In the genomic region with DNA sequence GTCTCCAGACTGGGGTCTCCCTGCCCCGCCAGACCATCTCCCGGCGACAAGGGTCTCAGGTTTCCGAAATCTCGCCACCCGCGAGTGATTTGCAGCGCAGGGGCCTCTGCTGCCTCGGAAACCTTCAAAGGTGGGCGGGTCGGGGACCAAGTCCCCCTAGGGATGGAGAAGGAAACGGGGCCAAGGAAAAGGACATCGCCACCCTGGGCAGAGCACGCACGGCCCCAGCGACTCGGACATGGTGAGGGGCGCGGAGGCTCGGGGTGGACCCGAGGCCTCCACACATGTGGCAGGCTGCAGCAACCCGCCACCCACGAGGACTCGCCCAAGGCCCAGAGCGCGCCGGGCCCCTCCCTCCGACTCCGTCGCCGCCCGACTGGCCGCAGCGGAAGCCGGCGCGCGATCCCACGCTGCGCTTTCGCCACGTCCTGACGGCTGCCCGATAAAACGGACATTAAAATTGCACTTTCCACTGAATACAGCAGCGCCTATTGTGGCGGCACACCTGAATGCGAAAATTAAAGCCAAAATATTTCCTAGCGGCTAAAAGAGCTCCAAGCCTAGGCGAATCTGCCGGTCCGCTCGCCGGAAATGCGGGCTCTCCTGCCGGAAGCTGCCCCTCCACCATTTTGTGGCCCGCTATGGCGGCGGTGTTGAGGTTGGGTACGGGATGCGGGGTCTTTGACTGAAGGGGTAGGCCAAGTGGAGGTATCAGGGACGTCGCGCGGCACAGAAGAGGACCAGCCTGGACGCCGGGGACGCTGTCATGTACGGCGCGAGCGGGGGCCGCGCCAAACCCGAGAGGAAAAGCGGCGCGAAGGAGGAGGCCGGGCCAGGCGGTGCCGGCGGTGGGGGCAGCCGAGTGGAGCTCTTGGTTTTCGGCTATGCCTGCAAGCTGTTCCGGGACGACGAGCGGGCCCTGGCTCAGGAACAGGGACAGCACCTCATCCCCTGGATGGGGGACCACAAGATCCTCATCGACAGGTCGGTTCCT, we compare ENCODE assay signal across 8 cellular contexts. TPM values are rescaled to one million over a fixed set of nuclear protein-coding genes. Genes with fewer than 3 reads are reported as not detected.
DNase-seq lines count a peak whose midpoint lies in the region; ATAC-seq, FAIRE-seq and TF ChIP-seq lines count a peak whose summit lies in the region.

A gene (plus strand): TSS at position 627 of the 994 bp plus-strand sequence. CDS start 140 bp downstream, at position 767.

- FAIRE-seq in GM12891 (lab: Jason Lieb, UNC) = peak; percentile 92

- DNase-seq in GM12891 (ENCODE audit: insufficient read length, low spot score) (peak; percentile 84), NCI-H1105 (lab: John Stamatoyannopoulos, UW) (peak; percentile 65), T-helper 2 cell (peak; percentile 43 to 83 (median 67)), right cardiac atrium (peak; percentile 81 to 90 (median 89)), vagina (ENCODE audit: extremely low spot score in 2 of 2) (peak in 1 of 2 donors; percentile 83)

- H3K4me1 ChIP-seq in right cardiac atrium (ENCODE audit: control insufficient read depth, insufficient read depth, low read length) = peaks cover 7% of the 10 kb centered on the region
- peaks cover 16% of the 10 kb centered on the region for H3K4me1 ChIP-seq in rectal smooth muscle tissue (ENCODE audit: control insufficient read depth, insufficient read depth, low read length)
- peaks cover 26% of the 10 kb centered on the region for H3K4me1 ChIP-seq in vagina

- ATAC-seq in HG02610 (IDR thresholded peaks at IDR 0.05; ENCODE audit: unreplicated experiment) (peak; percentile 88), right cardiac atrium (peak; percentile 97)

- H3K36me3 ChIP-seq in rectal smooth muscle tissue (ENCODE audit: control insufficient read depth, insufficient read depth, low read length) = peaks cover 13% of the 10 kb centered on the region
- peaks cover 0 to 19% of the 10 kb centered on the region in 2 donors for H3K36me3 ChIP-seq in vagina

- intact Hi-C loops in right cardiac atrium (cut with DNase I) (no loop called here), vagina (cut with DNase I) (no loop called here)

- peak within 1 kb of the TSS; percentile 99 for H3K27ac ChIP-seq in angular gyrus (ENCODE audit: low read depth, low read length)
- peak within 1 kb of the TSS; percentile 89 for H3K27ac ChIP-seq in right cardiac atrium (ENCODE audit: low read length)
- peak within 1 kb of the TSS; percentile 99 for H3K27ac ChIP-seq in rectal smooth muscle tissue (ENCODE audit: low read depth, low read length)
- H3K27ac ChIP-seq in vagina = peak within 1 kb of the TSS; percentile 91

- TF ChIP-seq POLR2A in GM12891 (IDR thresholded peaks at IDR 0.05; ENCODE audit: low read depth, low read length) (peak; percentile 82), vagina (IDR thresholded peaks at IDR 0.05) (peak in 1 of 2 donors; percentile 26)

- no peaks in the 10 kb centered on the region for H3K9me3 ChIP-seq in right cardiac atrium (ENCODE audit: control insufficient read depth, low read length)
- H3K9me3 ChIP-seq in vagina = no peaks in the 10 kb centered on the region

- H3K4me3 ChIP-seq in right cardiac atrium (ENCODE audit: low read length) (peak within 1 kb of the TSS; percentile 73), rectal smooth muscle tissue (ENCODE audit: low read length) (peak within 1 kb of the TSS; percentile 100), vagina (peak within 1 kb of the TSS; percentile 92 to 99)

- TF ChIP-seq CTCF in vagina (IDR thresholded peaks at IDR 0.05) = no peak

- H3K27me3 ChIP-seq in right cardiac atrium (ENCODE audit: control insufficient read depth, insufficient read depth) (no peaks in the 10 kb centered on the region), rectal smooth muscle tissue (ENCODE audit: control insufficient read depth, insufficient read depth, low read length) (peaks cover 2% of the 10 kb centered on the region), vagina (no peaks in the 10 kb centered on the region)

- WGBS in right cardiac atrium = under 1% methylated on average over 90 of the region's 90 CpGs

- peak within 1 kb of the TSS; percentile 97 for H3K9ac ChIP-seq in rectal smooth muscle tissue (ENCODE audit: low read length)

TF ChIP-seq in GM12891, 5 proteins besides CTCF, POLR2A, EP300 and RAD21:
- TF ChIP-seq SPI1 (IDR thresholded peaks at IDR 0.05; ENCODE audit: low read depth, low read length) = 0 out of 2 replicates have a peak, but pooled peaks have one; percentile 9
- TF ChIP-seq PAX5 (IDR thresholded peaks at IDR 0.05; ENCODE audit: insufficient read depth, low read length, severe bottlenecking) = no peak
- TF ChIP-seq POU2F2 (IDR thresholded peaks at IDR 0.05; ENCODE audit: low read depth, low read length) = no peak; the same call in 1 of the 2 replicates
- TF ChIP-seq TAF1 (IDR thresholded peaks at IDR 0.05; ENCODE audit: low read depth, low read length) = peak; percentile 95
- peak; percentile 79 for TF ChIP-seq POLR2AphosphoS5 (IDR thresholded peaks at IDR 0.05; ENCODE audit: low read depth, low read length)

RNA-seq across cellular contexts. Expression of the gene that starts here (rescaled TPM):
- 21.1 TPM for polyA plus RNA-seq in GM12891 (2012; ENCODE audit: low read depth, missing spikeins)
- total RNA-seq in right cardiac atrium = 10 to 100 TPM; 18.8 to 24.1 (median 22.8) TPM
- 16.6 TPM for polyA plus RNA-seq in right cardiac atrium
- total RNA-seq in vagina = 34.9 TPM
